8 cellular contexts compared by ENCODE assay signal in the genomic region with DNA sequence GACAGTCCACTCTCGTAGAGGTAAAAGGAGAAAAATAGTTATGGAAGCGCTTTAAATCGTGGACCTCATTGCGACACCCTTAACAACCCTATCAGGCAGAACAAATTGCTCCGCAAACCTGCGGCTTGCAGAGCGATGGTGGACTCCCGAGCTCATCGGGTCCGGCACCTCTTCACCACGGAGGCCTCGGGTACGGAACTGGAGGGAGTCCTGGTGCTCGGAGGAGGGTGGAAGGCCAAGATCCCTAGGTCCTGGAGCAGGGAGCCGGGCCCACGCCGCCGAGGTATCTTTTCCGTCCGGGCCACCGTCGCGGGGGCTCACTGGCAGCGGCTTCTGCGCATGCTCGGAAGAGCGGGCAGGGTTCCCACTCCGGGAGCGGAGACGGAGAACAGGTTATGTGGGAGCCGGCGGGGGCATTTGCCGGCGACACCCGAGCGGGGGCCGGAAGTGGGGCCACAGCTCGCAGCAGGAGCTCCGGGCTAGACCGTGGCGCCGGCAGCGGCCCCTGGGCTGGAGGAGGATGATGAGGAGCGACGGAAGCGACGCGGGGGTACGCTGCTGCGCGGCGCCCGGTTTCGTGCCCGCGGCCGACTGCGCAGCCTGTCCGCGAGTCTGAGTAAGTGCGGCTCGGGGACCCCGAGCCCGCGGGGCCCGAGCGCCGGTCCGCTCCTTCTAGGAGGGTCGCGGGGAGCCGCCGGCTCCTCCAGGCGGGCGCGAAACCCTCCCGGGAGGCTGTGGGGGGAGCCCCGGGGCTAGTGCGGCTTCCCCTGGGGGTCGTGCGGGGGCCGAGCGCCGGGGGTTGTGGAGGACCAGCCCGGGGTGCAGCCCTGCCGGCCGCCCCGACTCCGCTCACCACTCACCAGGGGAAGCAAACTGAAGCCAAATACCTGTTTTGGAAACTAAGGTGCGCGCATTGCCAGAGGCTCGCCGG. TPM values are rescaled to one million over a fixed set of nuclear protein-coding genes. Genes with fewer than 3 reads are reported as not detected.
A peak's percentile ranks its signal among the peaks of the same experiment; 100 is the strongest.
DNase-seq lines count a peak whose midpoint lies in the region; ATAC-seq and FAIRE-seq lines count a peak whose summit lies in the region.

A gene (plus strand): TSS at position 349 of the 931 bp plus-strand sequence. CDS start 10,827 bp downstream, outside the sequence.

- H3K27me3 ChIP-seq in right cardiac atrium (ENCODE audit: control insufficient read depth, insufficient read depth): no peaks in the 10 kb centered on the region

- H3K4me1 Mint-ChIP-seq in T-helper 1 cell treated with Interleukin-12 subunit alpha and Interleukin-12 subunit beta and Interleukin-4 antibody, amounts not matched to agents 30 μg/mL and 1 μg/mL, for 36 hours (ENCODE audit: low read depth): peaks cover 39% of the 10 kb centered on the region

- intact Hi-C loops in right cardiac atrium (cut with DNase I): no loop called here

- H3K4me3 ChIP-seq in right cardiac atrium (ENCODE audit: low read length): peak within 1 kb of the TSS; percentile 80

- peaks cover 3% of the 10 kb centered on the region for H3K36me3 Mint-ChIP-seq in T-helper 1 cell treated with Interleukin-12 subunit alpha and Interleukin-12 subunit beta and Interleukin-4 antibody, amounts not matched to agents 30 μg/mL and 1 μg/mL, for 36 hours (ENCODE audit: low read depth)

- no peak for FAIRE-seq in urothelium cell line (lab: Jason Lieb, UNC)

- H3K9me3 Mint-ChIP-seq in T-helper 1 cell treated with Interleukin-12 subunit alpha and Interleukin-12 subunit beta and Interleukin-4 antibody, amounts not matched to agents 30 μg/mL and 1 μg/mL, for 36 hours: no peaks in the 10 kb centered on the region

- H3K27ac ChIP-seq in right cardiac atrium (ENCODE audit: low read length): peak within 1 kb of the TSS; percentile 65

- H3K27me3 Mint-ChIP-seq in T-helper 1 cell treated with Interleukin-12 subunit alpha and Interleukin-12 subunit beta and Interleukin-4 antibody, amounts not matched to agents 30 μg/mL and 1 μg/mL, for 36 hours (ENCODE audit: low read depth): no peaks in the 10 kb centered on the region

- peaks cover 4% of the 10 kb centered on the region for H3K4me1 ChIP-seq in right cardiac atrium (ENCODE audit: control insufficient read depth, insufficient read depth, low read length)

- under 1% methylated on average over 93 of the region's 93 CpGs for WGBS in right cardiac atrium

- ATAC-seq in GM18498 (IDR thresholded peaks at IDR 0.05; ENCODE audit: unreplicated experiment) (peak; percentile 81), HG02884 (IDR thresholded peaks at IDR 0.05; ENCODE audit: unreplicated experiment) (peak; percentile 70), right cardiac atrium (peak; percentile 90 to 91)

- H3K4me3 Mint-ChIP-seq in T-helper 1 cell treated with Interleukin-12 subunit alpha and Interleukin-12 subunit beta and Interleukin-4 antibody, amounts not matched to agents 30 μg/mL and 1 μg/mL, for 36 hours: peak within 1 kb of the TSS; percentile 93

- no peaks in the 10 kb centered on the region for H3K9me3 ChIP-seq in right cardiac atrium (ENCODE audit: control insufficient read depth, low read length)

- DNase-seq in NCI-H146 treated with DMSO at 0.1 percent for 48 hours (lab: John Stamatoyannopoulos, UW; ENCODE audit: unreplicated experiment) (peak; percentile 88), anterior cingulate cortex (lab: John Stamatoyannopoulos, UW) (peak; percentile 36 to 94 (median 87)), right cardiac atrium (peak; percentile 92 to 96 (median 96)), pulmonary artery endothelial cell (ENCODE audit: low read depth, low spot score) (peak; percentile 48), urothelium cell line (ENCODE audit: low spot score) (peak; percentile 88)

- peak within 1 kb of the TSS; percentile 96 for H3K27ac Mint-ChIP-seq in T-helper 1 cell treated with Interleukin-12 subunit alpha and Interleukin-12 subunit beta and Interleukin-4 antibody, amounts not matched to agents 30 μg/mL and 1 μg/mL, for 36 hours

RNA-seq across cellular contexts. Expression of the gene that starts here (rescaled TPM):
- 1 to 10 TPM; 5.6 to 7.2 (median 5.8) TPM for total RNA-seq in right cardiac atrium
- polyA plus RNA-seq in right cardiac atrium: 4.3 TPM
- total RNA-seq in pulmonary artery endothelial cell: 8.0 TPM in 2 replicates

Comparison
In these comparisons a context has a peak if more than half of its experiments do, and no peak if none do; other contexts are left out.
1. Peak in every context shown above with its lines: DNase-seq, ATAC-seq, H3K4me3 ChIP-seq and H3K27ac ChIP-seq.